In genomic region chr7:99340659-99341058, GRCh38 we compare ENCODE assay signal across 19 cellular contexts. TPM values are rescaled to one million over a fixed set of nuclear protein-coding genes. Genes with fewer than 3 reads are reported as not detected.
DNase-seq lines count a peak whose midpoint lies in the region; ATAC-seq and TF ChIP-seq lines count a peak whose summit lies in the region.
"Had no signal": no experiment of that assay in that cellular context is flagged by ENCODE, and none has a peak within 500 bp of the region (broad histone marks: within the 10 kb centered on the region; RNA-seq: fewer than 3 reads in every experiment).

No MANE protein-coding gene starts in this region.

- no peaks in the 10 kb centered on the region for H3K27me3 Mint-ChIP-seq in T-helper 17 cell
- H3K27me3 Mint-ChIP-seq: CD4-positive, CD25-positive, alpha-beta regulatory T cell had no signal

- peaks cover 35% of the 10 kb centered on the region for H3K36me3 ChIP-seq in thoracic aorta

- peaks cover 8% of the 10 kb centered on the region for H3K36me3 Mint-ChIP-seq in T-helper 17 cell (ENCODE audit: low read depth)

- no peak overlapping the region for H3K4me3 Mint-ChIP-seq in T-helper 17 cell

- H3K27ac Mint-ChIP-seq in T-helper 17 cell = peak overlapping the region; percentile 56

- H3K9me3 ChIP-seq in T-helper 17 cell (ENCODE audit: control insufficient read depth, low read length, poor library complexity, severe bottlenecking) = no peaks in the 10 kb centered on the region
- no peaks in the 10 kb centered on the region for H3K9me3 ChIP-seq in thoracic aorta

- no peak overlapping the region for H3K4me3 ChIP-seq in choroid plexus epithelial cell (ENCODE audit: low read depth, low read length)
- no peak overlapping the region for H3K4me3 ChIP-seq in thoracic aorta
- H3K4me3 ChIP-seq: PC-9 had no signal

- peaks cover 5% of the 10 kb centered on the region for H3K4me1 Mint-ChIP-seq in T-helper 17 cell

- TF ChIP-seq CTCF in choroid plexus epithelial cell (conservative IDR thresholded peaks at IDR 0.05; ENCODE audit: low read depth, low read length) (no peak), thoracic aorta (IDR thresholded peaks at IDR 0.05) (no peak)

- ATAC-seq in T-helper 17 cell (no peak), thoracic aorta (ENCODE audit: insufficient number of reproducible peaks, low FRiP score, low read depth) (peak; percentile 53)
- ATAC-seq: HepG2 had no signal

- H3K27ac ChIP-seq in thoracic aorta = peak overlapping the region; percentile 88 to 94
- H3K27ac ChIP-seq: PC-9, RWPE1 had no signal

- H3K4me1 ChIP-seq in thoracic aorta (ENCODE audit: control insufficient read depth in 1 of 2, low read depth in 2 of 2) = peaks cover 18 to 45% of the 10 kb centered on the region in 2 donors

- peak; percentile 34 for DNase-seq in ELR (ENCODE audit: low read depth)
- no peak for DNase-seq in T-helper 17 cell
- peak; percentile 40 for DNase-seq in choroid plexus epithelial cell (ENCODE audit: low read depth)
- no peak for DNase-seq in thoracic aorta (ENCODE audit: low spot score)
- no peak for DNase-seq in NCI-H2171 (lab: John Stamatoyannopoulos, UW)
- no peak for DNase-seq in NCI-H2107 treated with DMSO at 0.1 percent for 48 hours (lab: John Stamatoyannopoulos, UW; ENCODE audit: unreplicated experiment)
- DNase-seq in DMS114 treated with DMSO at 0.1 percent for 48 hours (lab: John Stamatoyannopoulos, UW; ENCODE audit: unreplicated experiment) = no peak
- DNase-seq in activated CD4-positive, CD25-positive, alpha-beta regulatory T cell treated with anti-CD3 and anti-CD28 coated beads, Interleukin-2, amount 50 U/mL, for 72 hours = no peak
- DNase-seq: CD4-positive, CD25-positive, alpha-beta regulatory T cell; COR-L47; DMS153; KG1; MV-4-11; NCI-H187 treated with DMSO at 0.1 percent for 48 hours; NCI-H345; NCI-H524 treated with DMSO at 0.1 percent for 48 hours; PC-9 had no signal

- no peaks in the 10 kb centered on the region for H3K27me3 ChIP-seq in thoracic aorta (replicated peaks; ENCODE audit: insufficient read depth)

RNA-seq across cellular contexts. Expression of gene ARPC1A, which starts 15.0 kb away (rescaled TPM):
- total RNA-seq in T-helper 17 cell (10 to 100 TPM; 29.2 to 37.7 TPM), thoracic aorta (10 to 100 TPM; 76.3 to 99.5 TPM)

RNA-seq across cellular contexts. Expression of gene ARPC1B, which starts 33.9 kb away (rescaled TPM):
- total RNA-seq in T-helper 17 cell (100 to 1,000 TPM; 185 to 220 TPM), thoracic aorta (100 to 1,000 TPM; 266 to 350 TPM)

Comparison
In these comparisons a context has a peak if more than half of its experiments do, and no peak if none do; other contexts are left out.
1. DNase-seq: peak in ELR (single experiment) and choroid plexus epithelial cell (single experiment); none in T-helper 17 cell (0 of 3), thoracic aorta (single experiment), NCI-H2171 (single experiment), NCI-H2107 treated with DMSO at 0.1 percent for 48 hours (single experiment), DMS114 treated with DMSO at 0.1 percent for 48 hours (single experiment) and activated CD4-positive, CD25-positive, alpha-beta regulatory T cell treated with anti-CD3 and anti-CD28 coated beads, Interleukin-2, amount 50 U/mL, for 72 hours (single experiment).